ENCODE assay signal across 11 cellular contexts in the genomic region with DNA sequence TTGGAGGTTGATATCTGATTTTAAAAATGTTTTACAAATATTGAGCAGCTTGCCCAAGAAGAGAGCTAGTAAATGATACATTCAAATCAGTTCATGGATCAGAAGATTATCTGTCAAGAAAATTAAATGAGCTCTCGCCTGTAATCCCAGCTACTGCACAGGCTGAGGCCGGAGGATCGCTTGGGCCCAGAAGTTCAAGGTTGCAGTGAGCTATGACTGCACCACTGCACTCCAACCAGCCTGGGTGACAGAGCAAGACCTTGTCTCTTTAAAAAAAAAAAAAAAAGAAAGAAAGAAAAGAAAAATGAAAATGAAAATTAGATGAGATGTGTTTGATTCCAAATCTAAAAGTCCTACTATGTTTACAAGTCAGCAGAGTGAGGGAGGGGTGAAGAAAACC. TPM values are rescaled to one million over a fixed set of nuclear protein-coding genes. Genes with fewer than 3 reads are reported as not detected.
DNase-seq lines count a peak whose midpoint lies in the region; TF ChIP-seq lines count a peak whose summit lies in the region.
"Had no signal": no experiment of that assay in that cellular context is flagged by ENCODE, and none has a peak within 500 bp of the region (broad histone marks: within the 10 kb centered on the region; RNA-seq: fewer than 3 reads in every experiment).

No MANE protein-coding gene starts in this region.

- H3K4me1 ChIP-seq in testis: peaks cover 18% of the 10 kb centered on the region

- H3K9me3 Mint-ChIP-seq in activated CD4-positive, alpha-beta T cell treated with anti-CD3 and anti-CD28 coated beads, Interleukin-2, amount 10 ng/mL, durations not matched to agents 24 days and 14 days: no peaks in the 10 kb centered on the region
- H3K9me3 Mint-ChIP-seq in activated naive CD8-positive, alpha-beta T cell treated with anti-CD3 and anti-CD28 coated beads for 36 hours: no peaks in the 10 kb centered on the region
- H3K9me3 Mint-ChIP-seq in immature natural killer cell: no peaks in the 10 kb centered on the region

- peak overlapping the region; percentile 99 to 100 for H3K27ac ChIP-seq in testis
- H3K27ac ChIP-seq: Peyer's patch had no signal

- 14 to 17% methylated on average over 3 of the region's 3 CpGs for WGBS in testis, 2 donors

- no peak overlapping the region for H3K27ac Mint-ChIP-seq in activated CD4-positive, alpha-beta T cell treated with anti-CD3 and anti-CD28 coated beads, Interleukin-2, amount 10 ng/mL, durations not matched to agents 24 days and 14 days
- no peak overlapping the region for H3K27ac Mint-ChIP-seq in activated naive CD8-positive, alpha-beta T cell treated with anti-CD3 and anti-CD28 coated beads for 36 hours
- peak overlapping the region; percentile 70 to 100 (median 98) for H3K27ac Mint-ChIP-seq in immature natural killer cell

- no peaks in the 10 kb centered on the region for H3K9me3 ChIP-seq in testis
- H3K9me3 ChIP-seq: pancreas, Peyer's patch had no signal

- no peak for TF ChIP-seq POLR2A in testis (IDR thresholded peaks at IDR 0.05)

- peak overlapping the region; percentile 38 for H3K4me3 Mint-ChIP-seq in activated CD4-positive, alpha-beta T cell treated with anti-CD3 and anti-CD28 coated beads, Interleukin-2, amount 10 ng/mL, durations not matched to agents 24 days and 14 days
- peak overlapping the region; percentile 27 for H3K4me3 Mint-ChIP-seq in activated naive CD8-positive, alpha-beta T cell treated with anti-CD3 and anti-CD28 coated beads for 36 hours
- peak overlapping the region; percentile 25 to 98 (median 59) for H3K4me3 Mint-ChIP-seq in immature natural killer cell

- H3K27me3 Mint-ChIP-seq in activated CD4-positive, alpha-beta T cell treated with anti-CD3 and anti-CD28 coated beads, Interleukin-2, amount 10 ng/mL, durations not matched to agents 24 days and 14 days: no peaks in the 10 kb centered on the region
- H3K27me3 Mint-ChIP-seq in activated naive CD8-positive, alpha-beta T cell treated with anti-CD3 and anti-CD28 coated beads for 36 hours: no peaks in the 10 kb centered on the region
- peaks cover 12 to 19% (median 18%) of the 10 kb centered on the region in 3 donors for H3K27me3 Mint-ChIP-seq in immature natural killer cell (ENCODE audit: low read depth in 3 of 3)

- H3K36me3 ChIP-seq in testis (ENCODE audit: low read depth, missing control alignments): no peaks in the 10 kb centered on the region
- H3K36me3 ChIP-seq: pancreas, Peyer's patch had no signal

- intact Hi-C loops in activated CD4-positive, alpha-beta T cell treated with anti-CD3 and anti-CD28 coated beads, Interleukin-2, amount 10 ng/mL, durations not matched to agents 24 days and 14 days (cut with micrococcal nuclease): no loop called here
- intact Hi-C loops in testis (cut with DNase I; ENCODE audit: low total_unique reads): no loop called here

- DNase-seq in activated CD4-positive, alpha-beta T cell treated with anti-CD3 and anti-CD28 coated beads, Interleukin-2, amount 10 ng/mL, durations not matched to agents 24 days and 14 days: no peak
- no peak for DNase-seq in activated CD4-positive, alpha-beta T cell treated with anti-CD3 and anti-CD28 coated beads for 1 hour
- DNase-seq in activated naive CD8-positive, alpha-beta T cell treated with anti-CD3 and anti-CD28 coated beads for 36 hours: no peak
- DNase-seq in immature natural killer cell: no peak
- peak; percentile 29 for DNase-seq in testis
- DNase-seq in LoVo (ENCODE audit: low spot score): no peak
- no peak for DNase-seq in NCI-H2171 treated with DMSO at 0.1 percent for 48 hours (lab: John Stamatoyannopoulos, UW)
- no peak for DNase-seq in SHP77 (lab: John Stamatoyannopoulos, UW)
- DNase-seq: NCI-H1105, pancreas, Peyer's patch had no signal

- H3K27me3 ChIP-seq in testis: no peaks in the 10 kb centered on the region
- H3K27me3 ChIP-seq: pancreas, Peyer's patch had no signal

- H3K36me3 Mint-ChIP-seq in activated CD4-positive, alpha-beta T cell treated with anti-CD3 and anti-CD28 coated beads, Interleukin-2, amount 10 ng/mL, durations not matched to agents 24 days and 14 days (ENCODE audit: low read depth): peaks cover 4% of the 10 kb centered on the region
- peaks cover 8% of the 10 kb centered on the region for H3K36me3 Mint-ChIP-seq in activated naive CD8-positive, alpha-beta T cell treated with anti-CD3 and anti-CD28 coated beads for 36 hours
- H3K36me3 Mint-ChIP-seq in immature natural killer cell: no peaks in the 10 kb centered on the region

- TF ChIP-seq CTCF in testis (IDR thresholded peaks at IDR 0.05): no peak

- H3K4me3 ChIP-seq in testis: peak overlapping the region in 1 of 2 donors; percentile 95
- H3K4me3 ChIP-seq: pancreas, Peyer's patch had no signal

- peaks cover 18% of the 10 kb centered on the region for H3K4me1 Mint-ChIP-seq in activated CD4-positive, alpha-beta T cell treated with anti-CD3 and anti-CD28 coated beads, Interleukin-2, amount 10 ng/mL, durations not matched to agents 24 days and 14 days
- peaks cover 44% of the 10 kb centered on the region for H3K4me1 Mint-ChIP-seq in activated naive CD8-positive, alpha-beta T cell treated with anti-CD3 and anti-CD28 coated beads for 36 hours
- H3K4me1 Mint-ChIP-seq in immature natural killer cell: peaks cover 27 to 53% of the 10 kb centered on the region in 2 donors

RNA-seq across cellular contexts. Expression of a gene that starts 2.4 kb away (rescaled TPM):
- 25.3 and 31.8 TPM in 2 replicates for total RNA-seq in activated CD4-positive, alpha-beta T cell treated with anti-CD3 and anti-CD28 coated beads, Interleukin-2, amount 10 ng/mL, durations not matched to agents 24 days and 14 days
- 10 to 100 TPM; 27.5 to 28.9 TPM for total RNA-seq in activated naive CD8-positive, alpha-beta T cell treated with anti-CD3 and anti-CD28 coated beads for 36 hours
- 10 to 100 TPM; 18.4 to 55.4 (median 48.7) TPM for polyA plus RNA-seq in immature natural killer cell
- total RNA-seq in testis: 10 to 100 TPM; 43.3 to 48.9 TPM
- polyA plus RNA-seq in testis (ENCODE audit: insufficient read depth, low read depth, low replicate concordance): 66.2 TPM

RNA-seq across cellular contexts. Expression of a gene that starts 46.2 kb away (rescaled TPM):
- 0.35 and 0.50 TPM in 2 replicates for total RNA-seq in activated CD4-positive, alpha-beta T cell treated with anti-CD3 and anti-CD28 coated beads, Interleukin-2, amount 10 ng/mL, durations not matched to agents 24 days and 14 days
- under 1 TPM in 1 of 2 experiments, not detected in 1; 0.28 TPM for total RNA-seq in activated naive CD8-positive, alpha-beta T cell treated with anti-CD3 and anti-CD28 coated beads for 36 hours
- polyA plus RNA-seq in immature natural killer cell (not detected), testis (ENCODE audit: insufficient read depth, low read depth, low replicate concordance) (174 TPM)
- 10 to 100 TPM; 37.0 to 74.1 TPM for total RNA-seq in testis
- total RNA-seq: Peyer's patch had no signal

Comparison
In these comparisons a context has a peak if more than half of its experiments do, and no peak if none do; other contexts are left out.
1. H3K27ac Mint-ChIP-seq: peak in immature natural killer cell (6 of 6); none in activated CD4-positive, alpha-beta T cell treated with anti-CD3 and anti-CD28 coated beads, Interleukin-2, amount 10 ng/mL, durations not matched to agents 24 days and 14 days (single experiment) and activated naive CD8-positive, alpha-beta T cell treated with anti-CD3 and anti-CD28 coated beads for 36 hours (single experiment).
2. RNA of a gene that starts 46.2 kb away (total RNA-seq): 37.0 to 74.1 TPM in testis; 0.35 to 0.50 TPM in activated CD4-positive, alpha-beta T cell treated with anti-CD3 and anti-CD28 coated beads, Interleukin-2, amount 10 ng/mL, durations not matched to agents 24 days and 14 days and 0.28 TPM in activated naive CD8-positive, alpha-beta T cell treated with anti-CD3 and anti-CD28 coated beads for 36 hours; every median in the first group is over 10 times any median in the second.
3. Peak in every context shown above with its lines, with median percentiles within 50 percentile points of each other: H3K4me3 Mint-ChIP-seq.